Comparison of ENCODE assay signal across 19 cellular contexts in genomic region chr2:239793086-239793485, GRCh38.
DNase-seq lines count a peak whose midpoint lies in the region; ATAC-seq and TF ChIP-seq lines count a peak whose summit lies in the region.
"Had no signal": no experiment of that assay in that cellular context is flagged by ENCODE, and none has a peak within 500 bp of the region (broad histone marks: within the 10 kb centered on the region; RNA-seq: fewer than 3 reads in every experiment).

No MANE protein-coding gene starts in this region.

- H3K27ac ChIP-seq in osteoblast (ENCODE audit: low read depth, low read length) = no peak overlapping the region
- H3K27ac ChIP-seq in hepatocyte = no peak overlapping the region
- H3K27ac ChIP-seq: A549; BLaER1 treated with 17β-estradiol and CSF1 and Interleukin-3, amounts not matched to agents 10 nM and 100 nM had no signal

- H3K36me3 ChIP-seq in osteoblast (ENCODE audit: insufficient read depth, low read length) (no peaks in the 10 kb centered on the region), hepatocyte (replicated peaks; ENCODE audit: insufficient read depth, low read depth) (no peaks in the 10 kb centered on the region)
- H3K36me3 ChIP-seq: BE2C; BLaER1 treated with 17β-estradiol and CSF1 and Interleukin-3, amounts not matched to agents 10 nM and 100 nM; HAP-1 had no signal

- no peak for TF ChIP-seq CTCF in osteoblast (IDR thresholded peaks at IDR 0.05; ENCODE audit: extremely low read depth, low read depth, low read length)
- no peak for TF ChIP-seq CTCF in hepatocyte (IDR thresholded peaks at IDR 0.05; ENCODE audit: poor library complexity)

- intact Hi-C loops in Right ventricle myocardium superior (cut with DNase I) (no loop called here), cardiac septum (cut with DNase I) (no loop called here), sciatic nerve (cut with DNase I) (no loop called here)

- H3K4me2 ChIP-seq in osteoblast (ENCODE audit: insufficient read depth, low read length) (no peak overlapping the region), hepatocyte (no peak overlapping the region)
- H3K4me2 ChIP-seq: A549 had no signal

- no peak overlapping the region for H2AFZ ChIP-seq in osteoblast (ENCODE audit: low read length)
- no peak overlapping the region for H2AFZ ChIP-seq in hepatocyte

- H3K9me3 ChIP-seq in osteoblast (ENCODE audit: low read depth, low read length) (no peaks in the 10 kb centered on the region), hepatocyte (ENCODE audit: low read depth) (no peaks in the 10 kb centered on the region)
- H3K9me3 ChIP-seq: BE2C, HAP-1 had no signal

- no peaks in the 10 kb centered on the region for H3K9me2 ChIP-seq in hepatocyte (replicated peaks; ENCODE audit: insufficient read depth)

- 92% methylated on average over 5 of the region's 5 CpGs for WGBS in hepatocyte (ENCODE audit: low lambda C conversion rate, missing lambda C conversion rate)

- no peaks in the 10 kb centered on the region for H3K27me3 ChIP-seq in osteoblast (ENCODE audit: insufficient read depth, low read length)
- H3K27me3 ChIP-seq in hepatocyte = no peaks in the 10 kb centered on the region
- H3K27me3 ChIP-seq: BE2C; BLaER1 treated with 17β-estradiol and CSF1 and Interleukin-3, amounts not matched to agents 10 nM and 100 nM had no signal

- H3K4me3 ChIP-seq in osteoblast (ENCODE audit: insufficient read depth, low read length) = no peak overlapping the region
- no peak overlapping the region for H3K4me3 ChIP-seq in hepatocyte
- H3K4me3 ChIP-seq: A549; BLaER1 treated with 17β-estradiol and CSF1 and Interleukin-3, amounts not matched to agents 10 nM and 100 nM; HAP-1 had no signal

- H4K20me1 ChIP-seq in osteoblast (ENCODE audit: insufficient read depth, low read length) (no peaks in the 10 kb centered on the region), hepatocyte (ENCODE audit: insufficient read depth, poor library complexity, severe bottlenecking) (no peaks in the 10 kb centered on the region)
- H4K20me1 ChIP-seq: BLaER1 treated with 17β-estradiol and CSF1 and Interleukin-3, amounts not matched to agents 10 nM and 100 nM had no signal

- ATAC-seq in Right ventricle myocardium superior (ENCODE audit: poor library complexity) (no peak), sciatic nerve (no peak)

- no peaks in the 10 kb centered on the region for H3K4me1 ChIP-seq in osteoblast (ENCODE audit: insufficient read depth, low read length)
- H3K4me1 ChIP-seq in hepatocyte (ENCODE audit: insufficient read depth) = no peaks in the 10 kb centered on the region
- H3K4me1 ChIP-seq: A549, BE2C, HAP-1 had no signal

- DNase-seq in Right ventricle myocardium superior (peak; percentile 9), cardiac septum (ENCODE audit: low spot score) (no peak), osteoblast (ENCODE audit: insufficient read length, low spot score, missing footprints) (peak; percentile 38), sciatic nerve (ENCODE audit: low spot score) (peak; percentile 21), hepatocyte (ENCODE audit: low spot score) (no peak), HT-29 (ENCODE audit: low spot score) (no peak)
- DNase-seq in activated CD4-positive, CD25-positive, alpha-beta regulatory T cell treated with anti-CD3 and anti-CD28 coated beads, Interleukin-2, amount 50 U/mL, for 72 hours = no peak
- DNase-seq: 8988T; ACHN; AML-193; CD4-positive, alpha-beta T cell; CD8-positive, alpha-beta memory T cell; DMS153; DND-41; GOT3 had no signal

- H3K79me2 ChIP-seq in osteoblast (ENCODE audit: insufficient read depth, low read length) (no peaks in the 10 kb centered on the region), hepatocyte (no peaks in the 10 kb centered on the region)

Comparison
In these comparisons a context has a peak if more than half of its experiments do, and no peak if none do; other contexts are left out.
1. DNase-seq: peak in Right ventricle myocardium superior (single experiment), osteoblast (single experiment) and sciatic nerve (single experiment); none in cardiac septum (single experiment), hepatocyte (single experiment), activated CD4-positive, CD25-positive, alpha-beta regulatory T cell treated with anti-CD3 and anti-CD28 coated beads, Interleukin-2, amount 50 U/mL, for 72 hours (single experiment) and HT-29 (single experiment).